1 cellular context compared by ENCODE assay signal in the genomic region with DNA sequence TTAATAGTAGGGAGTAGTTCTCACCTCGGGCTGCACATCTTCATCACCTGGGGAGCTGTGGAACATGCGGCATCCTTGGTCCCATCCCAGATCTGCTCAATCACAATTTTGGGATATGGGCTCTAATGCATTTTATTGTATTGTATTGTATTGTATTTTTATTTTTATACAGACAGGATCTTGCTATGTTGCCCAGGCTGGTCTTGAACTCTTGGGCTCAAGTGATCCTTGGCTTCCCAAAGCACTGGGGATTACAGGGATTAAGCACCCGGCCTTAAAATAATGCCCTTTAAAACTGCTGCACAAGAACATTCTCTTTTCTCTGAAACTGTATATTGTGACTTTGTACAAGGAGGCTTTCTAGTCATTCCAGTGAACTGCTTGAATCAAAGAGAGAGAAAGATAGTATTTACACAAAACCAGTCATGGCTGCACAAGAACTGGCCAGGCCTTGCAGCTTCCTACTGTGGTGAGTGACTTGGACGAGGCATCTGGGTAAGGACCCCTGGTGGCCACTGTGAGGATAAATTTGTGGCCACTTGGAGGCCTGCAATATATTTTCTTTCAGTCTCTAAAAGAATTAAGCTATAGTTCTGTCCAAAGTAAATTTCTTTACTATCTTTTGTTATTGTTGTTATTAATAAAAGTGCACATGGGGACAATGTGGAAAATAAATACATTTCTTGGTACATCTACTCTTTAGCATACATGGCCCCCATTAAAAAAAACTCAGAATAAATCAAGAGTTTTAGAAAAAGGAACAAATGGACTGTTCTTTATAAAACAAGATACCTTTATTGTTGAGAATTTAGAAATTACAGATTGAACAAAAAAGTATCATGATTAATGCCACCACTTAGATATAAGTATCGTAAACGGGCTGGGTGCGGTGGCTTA.
TF ChIP-seq lines count a peak whose summit lies in the region.

No MANE protein-coding gene starts in this region.

TF ChIP-seq in HepG2, 621 proteins besides CTCF, POLR2A, EP300 and RAD21 (continued from another document and continues in another):
- TF ChIP-seq FOXA3 (CRISPR knock-in tag; IDR thresholded peaks at IDR 0.05) = peak; percentile 47; the same call in 1 of the 2 replicates
- TF ChIP-seq RCOR2 (CRISPR knock-in tag; IDR thresholded peaks at IDR 0.05) = no peak
- TF ChIP-seq MED1 (CRISPR knock-in tag; IDR thresholded peaks at IDR 0.05) = 0 out of 2 replicates have a peak, but pooled peaks have one; percentile 31
- TF ChIP-seq, protein P1, sequence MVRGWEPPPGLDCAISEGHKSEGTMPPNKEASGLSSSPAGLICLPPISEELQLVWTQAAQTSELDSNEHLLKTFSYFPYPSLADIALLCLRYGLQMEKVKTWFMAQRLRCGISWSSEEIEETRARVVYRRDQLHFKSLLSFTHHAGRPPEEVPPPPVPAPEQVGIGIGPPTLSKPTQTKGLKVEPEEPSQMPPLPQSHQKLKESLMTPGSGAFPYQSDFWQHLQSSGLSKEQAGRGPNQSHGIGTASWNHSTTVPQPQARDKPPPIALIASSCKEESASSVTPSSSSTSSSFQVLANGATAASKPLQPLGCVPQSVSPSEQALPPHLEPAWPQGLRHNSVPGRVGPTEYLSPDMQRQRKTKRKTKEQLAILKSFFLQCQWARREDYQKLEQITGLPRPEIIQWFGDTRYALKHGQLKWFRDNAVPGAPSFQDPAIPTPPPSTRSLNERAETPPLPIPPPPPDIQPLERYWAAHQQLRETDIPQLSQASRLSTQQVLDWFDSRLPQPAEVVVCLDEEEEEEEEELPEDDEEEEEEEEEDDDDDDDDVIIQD (CRISPR knock-in tag; IDR thresholded peaks at IDR 0.05; ENCODE audit: low read depth) = 0 out of 2 replicates have a peak, but pooled peaks have one; percentile 36
- TF ChIP-seq, protein P2, sequence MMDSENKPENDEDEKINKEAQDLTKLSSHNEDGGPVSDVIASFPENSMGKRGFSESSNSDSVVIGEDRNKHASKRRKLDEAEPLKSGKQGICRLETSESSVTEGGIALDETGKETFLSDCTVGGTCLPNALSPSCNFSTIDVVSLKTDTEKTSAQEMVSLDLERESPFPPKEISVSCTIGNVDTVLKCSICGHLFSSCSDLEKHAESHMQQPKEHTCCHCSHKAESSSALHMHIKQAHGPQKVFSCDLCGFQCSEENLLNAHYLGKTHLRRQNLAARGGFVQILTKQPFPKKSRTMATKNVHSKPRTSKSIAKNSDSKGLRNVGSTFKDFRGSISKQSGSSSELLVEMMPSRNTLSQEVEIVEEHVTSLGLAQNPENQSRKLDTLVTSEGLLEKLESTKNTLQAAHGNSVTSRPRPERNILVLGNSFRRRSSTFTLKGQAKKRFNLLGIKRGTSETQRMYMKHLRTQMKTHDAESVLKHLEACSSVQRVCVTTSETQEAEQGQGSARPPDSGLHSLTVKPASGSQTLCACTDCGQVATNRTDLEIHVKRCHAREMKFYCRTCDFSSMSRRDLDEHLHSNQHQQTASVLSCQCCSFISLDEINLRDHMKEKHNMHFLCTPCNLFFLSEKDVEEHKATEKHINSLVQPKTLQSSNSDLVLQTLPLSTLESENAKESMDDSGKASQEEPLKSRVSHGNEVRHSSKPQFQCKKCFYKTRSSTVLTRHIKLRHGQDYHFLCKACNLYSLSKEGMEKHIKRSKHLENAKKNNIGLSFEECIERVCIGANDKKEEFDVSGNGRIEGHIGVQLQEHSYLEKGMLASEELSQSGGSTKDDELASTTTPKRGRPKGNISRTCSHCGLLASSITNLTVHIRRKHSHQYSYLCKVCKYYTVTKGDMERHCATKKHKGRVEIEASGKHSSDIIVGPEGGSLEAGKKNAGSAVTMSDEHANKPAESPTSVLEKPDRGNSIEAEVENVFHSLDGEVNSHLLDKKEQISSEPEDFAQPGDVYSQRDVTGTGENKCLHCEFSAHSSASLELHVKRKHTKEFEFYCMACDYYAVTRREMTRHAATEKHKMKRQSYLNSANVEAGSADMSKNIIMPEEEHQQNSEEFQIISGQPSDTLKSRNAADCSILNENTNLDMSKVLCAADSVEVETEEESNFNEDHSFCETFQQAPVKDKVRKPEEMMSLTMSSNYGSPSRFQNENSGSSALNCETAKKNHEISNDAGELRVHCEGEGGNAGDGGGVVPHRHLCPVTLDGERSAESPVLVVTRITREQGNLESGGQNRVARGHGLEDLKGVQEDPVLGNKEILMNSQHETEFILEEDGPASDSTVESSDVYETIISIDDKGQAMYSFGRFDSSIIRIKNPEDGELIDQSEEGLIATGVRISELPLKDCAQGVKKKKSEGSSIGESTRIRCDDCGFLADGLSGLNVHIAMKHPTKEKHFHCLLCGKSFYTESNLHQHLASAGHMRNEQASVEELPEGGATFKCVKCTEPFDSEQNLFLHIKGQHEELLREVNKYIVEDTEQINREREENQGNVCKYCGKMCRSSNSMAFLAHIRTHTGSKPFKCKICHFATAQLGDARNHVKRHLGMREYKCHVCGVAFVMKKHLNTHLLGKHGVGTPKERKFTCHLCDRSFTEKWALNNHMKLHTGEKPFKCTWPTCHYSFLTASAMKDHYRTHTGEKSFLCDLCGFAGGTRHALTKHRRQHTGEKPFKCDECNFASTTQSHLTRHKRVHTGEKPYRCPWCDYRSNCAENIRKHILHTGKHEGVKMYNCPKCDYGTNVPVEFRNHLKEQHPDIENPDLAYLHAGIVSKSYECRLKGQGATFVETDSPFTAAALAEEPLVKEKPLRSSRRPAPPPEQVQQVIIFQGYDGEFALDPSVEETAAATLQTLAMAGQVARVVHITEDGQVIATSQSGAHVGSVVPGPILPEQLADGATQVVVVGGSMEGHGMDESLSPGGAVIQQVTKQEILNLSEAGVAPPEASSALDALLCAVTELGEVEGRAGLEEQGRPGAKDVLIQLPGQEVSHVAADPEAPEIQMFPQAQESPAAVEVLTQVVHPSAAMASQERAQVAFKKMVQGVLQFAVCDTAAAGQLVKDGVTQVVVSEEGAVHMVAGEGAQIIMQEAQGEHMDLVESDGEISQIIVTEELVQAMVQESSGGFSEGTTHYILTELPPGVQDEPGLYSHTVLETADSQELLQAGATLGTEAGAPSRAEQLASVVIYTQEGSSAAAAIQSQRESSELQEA (CRISPR knock-in tag; IDR thresholded peaks at IDR 0.05; ENCODE audit: not compliant biosample characterization) = no peak
- peak; percentile 29; the same call in 1 of the 2 replicates for TF ChIP-seq RXRB (CRISPR knock-in tag; IDR thresholded peaks at IDR 0.05; ENCODE audit: borderline replicate concordance)
- peak; percentile 46; the same call in 1 of the 2 replicates for TF ChIP-seq GATAD2A (CRISPR knock-in tag; IDR thresholded peaks at IDR 0.05)
- no peak for TF ChIP-seq KLF13 (CRISPR knock-in tag; IDR thresholded peaks at IDR 0.05)
- TF ChIP-seq NCOR1 (IDR thresholded peaks at IDR 0.05; ENCODE audit: borderline replicate concordance, low read length) = no peak
- TF ChIP-seq SOX5 (CRISPR knock-in tag; IDR thresholded peaks at IDR 0.05; ENCODE audit: borderline replicate concordance) = peak; percentile 26; the same call in 1 of the 2 replicates
- TF ChIP-seq FOSL2 (CRISPR knock-in tag; IDR thresholded peaks at IDR 0.05) = 0 out of 2 replicates have a peak, but pooled peaks have one; percentile 36
- peak; percentile 44; the same call in 1 of the 2 replicates for TF ChIP-seq MIXL1 (CRISPR knock-in tag; IDR thresholded peaks at IDR 0.05)
- TF ChIP-seq FOXO1 (CRISPR knock-in tag; IDR thresholded peaks at IDR 0.05) = no peak
- TF ChIP-seq, protein P3, sequence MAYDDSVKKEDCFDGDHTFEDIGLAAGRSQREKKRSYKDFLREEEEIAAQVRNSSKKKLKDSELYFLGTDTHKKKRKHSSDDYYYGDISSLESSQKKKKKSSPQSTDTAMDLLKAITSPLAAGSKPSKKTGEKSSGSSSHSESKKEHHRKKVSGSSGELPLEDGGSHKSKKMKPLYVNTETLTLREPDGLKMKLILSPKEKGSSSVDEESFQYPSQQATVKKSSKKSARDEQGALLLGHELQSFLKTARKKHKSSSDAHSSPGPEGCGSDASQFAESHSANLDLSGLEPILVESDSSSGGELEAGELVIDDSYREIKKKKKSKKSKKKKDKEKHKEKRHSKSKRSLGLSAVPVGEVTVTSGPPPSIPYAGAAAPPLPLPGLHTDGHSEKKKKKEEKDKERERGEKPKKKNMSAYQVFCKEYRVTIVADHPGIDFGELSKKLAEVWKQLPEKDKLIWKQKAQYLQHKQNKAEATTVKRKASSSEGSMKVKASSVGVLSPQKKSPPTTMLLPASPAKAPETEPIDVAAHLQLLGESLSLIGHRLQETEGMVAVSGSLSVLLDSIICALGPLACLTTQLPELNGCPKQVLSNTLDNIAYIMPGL (CRISPR knock-in tag; IDR thresholded peaks at IDR 0.05; ENCODE audit: borderline replicate concordance in 1 of 2, low read depth in 1 of 2) = peak in 1 of 2 experiments; percentile 49; a peak in 1 of 4 replicates
- TF ChIP-seq, protein P4, sequence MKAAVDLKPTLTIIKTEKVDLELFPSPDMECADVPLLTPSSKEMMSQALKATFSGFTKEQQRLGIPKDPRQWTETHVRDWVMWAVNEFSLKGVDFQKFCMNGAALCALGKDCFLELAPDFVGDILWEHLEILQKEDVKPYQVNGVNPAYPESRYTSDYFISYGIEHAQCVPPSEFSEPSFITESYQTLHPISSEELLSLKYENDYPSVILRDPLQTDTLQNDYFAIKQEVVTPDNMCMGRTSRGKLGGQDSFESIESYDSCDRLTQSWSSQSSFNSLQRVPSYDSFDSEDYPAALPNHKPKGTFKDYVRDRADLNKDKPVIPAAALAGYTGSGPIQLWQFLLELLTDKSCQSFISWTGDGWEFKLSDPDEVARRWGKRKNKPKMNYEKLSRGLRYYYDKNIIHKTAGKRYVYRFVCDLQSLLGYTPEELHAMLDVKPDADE (CRISPR knock-in tag; IDR thresholded peaks at IDR 0.05) = no peak
- TF ChIP-seq CREB1 (IDR thresholded peaks at IDR 0.05) = no peak
- TF ChIP-seq CREB1 (CRISPR knock-in tag; IDR thresholded peaks at IDR 0.05) = peak; percentile 37; the same call in 1 of the 2 replicates
- TF ChIP-seq, protein P5, sequence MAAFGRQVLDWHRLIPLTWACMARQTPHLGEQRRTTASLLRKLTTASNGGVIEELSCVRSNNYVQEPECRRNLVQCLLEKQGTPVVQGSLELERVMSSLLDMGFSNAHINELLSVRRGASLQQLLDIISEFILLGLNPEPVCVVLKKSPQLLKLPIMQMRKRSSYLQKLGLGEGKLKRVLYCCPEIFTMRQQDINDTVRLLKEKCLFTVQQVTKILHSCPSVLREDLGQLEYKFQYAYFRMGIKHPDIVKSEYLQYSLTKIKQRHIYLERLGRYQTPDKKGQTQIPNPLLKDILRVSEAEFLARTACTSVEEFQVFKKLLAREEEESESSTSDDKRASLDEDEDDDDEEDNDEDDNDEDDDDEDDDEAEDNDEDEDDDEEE (CRISPR knock-in tag; IDR thresholded peaks at IDR 0.05) = no peak
- peak; percentile 34; the same call in 1 of the 2 replicates for TF ChIP-seq SALL1 (CRISPR knock-in tag; IDR thresholded peaks at IDR 0.05)
- peak; percentile 26; the same call in 1 of the 2 replicates for TF ChIP-seq HOXA3 (CRISPR knock-in tag; IDR thresholded peaks at IDR 0.05)
- TF ChIP-seq, protein P6, sequence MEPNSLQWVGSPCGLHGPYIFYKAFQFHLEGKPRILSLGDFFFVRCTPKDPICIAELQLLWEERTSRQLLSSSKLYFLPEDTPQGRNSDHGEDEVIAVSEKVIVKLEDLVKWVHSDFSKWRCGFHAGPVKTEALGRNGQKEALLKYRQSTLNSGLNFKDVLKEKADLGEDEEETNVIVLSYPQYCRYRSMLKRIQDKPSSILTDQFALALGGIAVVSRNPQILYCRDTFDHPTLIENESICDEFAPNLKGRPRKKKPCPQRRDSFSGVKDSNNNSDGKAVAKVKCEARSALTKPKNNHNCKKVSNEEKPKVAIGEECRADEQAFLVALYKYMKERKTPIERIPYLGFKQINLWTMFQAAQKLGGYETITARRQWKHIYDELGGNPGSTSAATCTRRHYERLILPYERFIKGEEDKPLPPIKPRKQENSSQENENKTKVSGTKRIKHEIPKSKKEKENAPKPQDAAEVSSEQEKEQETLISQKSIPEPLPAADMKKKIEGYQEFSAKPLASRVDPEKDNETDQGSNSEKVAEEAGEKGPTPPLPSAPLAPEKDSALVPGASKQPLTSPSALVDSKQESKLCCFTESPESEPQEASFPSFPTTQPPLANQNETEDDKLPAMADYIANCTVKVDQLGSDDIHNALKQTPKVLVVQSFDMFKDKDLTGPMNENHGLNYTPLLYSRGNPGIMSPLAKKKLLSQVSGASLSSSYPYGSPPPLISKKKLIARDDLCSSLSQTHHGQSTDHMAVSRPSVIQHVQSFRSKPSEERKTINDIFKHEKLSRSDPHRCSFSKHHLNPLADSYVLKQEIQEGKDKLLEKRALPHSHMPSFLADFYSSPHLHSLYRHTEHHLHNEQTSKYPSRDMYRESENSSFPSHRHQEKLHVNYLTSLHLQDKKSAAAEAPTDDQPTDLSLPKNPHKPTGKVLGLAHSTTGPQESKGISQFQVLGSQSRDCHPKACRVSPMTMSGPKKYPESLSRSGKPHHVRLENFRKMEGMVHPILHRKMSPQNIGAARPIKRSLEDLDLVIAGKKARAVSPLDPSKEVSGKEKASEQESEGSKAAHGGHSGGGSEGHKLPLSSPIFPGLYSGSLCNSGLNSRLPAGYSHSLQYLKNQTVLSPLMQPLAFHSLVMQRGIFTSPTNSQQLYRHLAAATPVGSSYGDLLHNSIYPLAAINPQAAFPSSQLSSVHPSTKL (CRISPR knock-in tag; IDR thresholded peaks at IDR 0.05) = 0 out of 2 replicates have a peak, but pooled peaks have one; percentile 20
- no peak for TF ChIP-seq KMT2A (CRISPR knock-in tag; IDR thresholded peaks at IDR 0.05)
- TF ChIP-seq ZNF337 (CRISPR knock-in tag; IDR thresholded peaks at IDR 0.05; ENCODE audit: borderline replicate concordance, low read depth) = no peak
- TF ChIP-seq ZNF124 (CRISPR knock-in tag; IDR thresholded peaks at IDR 0.05) = 0 out of 2 replicates have a peak, but pooled peaks have one; percentile 23
